ENCODE assay signal across 8 cellular contexts in the genomic region with DNA sequence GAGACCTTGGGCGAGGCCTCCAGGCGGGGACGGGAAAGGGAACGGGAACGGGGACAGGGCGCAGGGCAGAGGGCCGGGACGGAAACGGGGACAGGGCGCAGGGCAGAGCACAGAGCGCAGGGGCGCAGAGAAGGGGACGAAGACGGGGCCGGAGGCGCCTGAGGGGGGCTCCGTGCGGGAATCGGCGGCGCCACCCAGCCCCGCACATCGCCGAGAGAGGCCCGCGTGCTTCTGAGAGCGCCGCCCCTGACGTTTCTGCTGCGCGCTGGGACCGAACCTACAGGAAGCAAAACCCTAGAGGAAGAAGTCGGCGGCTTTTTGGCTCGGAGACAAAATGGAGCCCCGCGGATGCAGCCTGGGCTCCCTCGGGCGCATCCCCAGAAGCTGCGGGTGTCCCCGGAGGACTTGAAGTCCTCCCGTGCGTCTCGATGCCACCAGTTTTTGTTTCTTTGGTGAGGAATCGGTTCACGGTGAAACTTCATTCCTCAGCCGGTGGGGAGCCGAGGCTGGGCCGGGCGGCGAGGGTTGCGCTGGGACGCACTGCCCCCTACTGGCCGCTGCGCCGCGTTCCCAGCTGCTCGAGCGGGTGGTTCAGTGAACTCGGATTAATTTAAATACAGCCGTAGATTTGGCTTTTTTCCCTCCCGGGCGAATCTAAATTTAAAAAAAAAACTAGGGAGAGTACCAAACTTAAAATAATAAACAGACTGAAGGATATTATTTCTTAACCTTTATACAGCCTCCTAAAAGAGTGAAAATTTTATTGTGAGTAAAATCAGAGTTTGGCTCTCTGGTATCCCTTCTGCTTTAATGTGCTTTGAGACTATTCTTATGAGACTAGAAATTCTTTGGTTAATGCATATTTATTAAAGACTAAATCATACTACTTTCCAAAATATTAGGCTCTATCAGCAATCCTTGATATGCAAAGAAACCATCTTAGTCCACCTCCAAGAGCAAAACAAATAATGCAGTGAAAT.
DNase-seq lines count a peak whose midpoint lies in the region; ATAC-seq lines count a peak whose summit lies in the region.

No MANE protein-coding gene starts in this region.

- H3K27me3 Mint-ChIP-seq in activated T-cell treated with anti-CD3 and anti-CD28 coated beads, Interleukin-2, amount 50 U/mL, for 24 hours = peaks cover 52% of the 10 kb centered on the region

- H3K36me3 Mint-ChIP-seq in activated T-cell treated with anti-CD3 and anti-CD28 coated beads, Interleukin-2, amount 50 U/mL, for 24 hours (ENCODE audit: low read depth) = no peaks in the 10 kb centered on the region

- H3K27me3 ChIP-seq in BLaER1 (no peaks in the 10 kb centered on the region), esophagus (ENCODE audit: control insufficient read depth in 1 of 2, insufficient read depth in 2 of 2, low read length in 2 of 2) (no peaks in the 10 kb centered on the region), mucosa of rectum (ENCODE audit: control insufficient read depth in 2 of 2, insufficient read depth in 2 of 2, low read length in 2 of 2) (no peaks in the 10 kb centered on the region)

- ATAC-seq in GM18870 (IDR thresholded peaks at IDR 0.05; ENCODE audit: unreplicated experiment) = peak; percentile 92
- peak; percentile 93 for ATAC-seq in HG03139 (IDR thresholded peaks at IDR 0.05; ENCODE audit: unreplicated experiment)

- peak overlapping the region; percentile 76 for H3K4me3 Mint-ChIP-seq in activated T-cell treated with anti-CD3 and anti-CD28 coated beads, Interleukin-2, amount 50 U/mL, for 24 hours

- H3K9me3 ChIP-seq in BLaER1 = peaks cover 3% of the 10 kb centered on the region; the same call in 1 of the 2 replicates
- no peaks in the 10 kb centered on the region for H3K9me3 ChIP-seq in esophagus (ENCODE audit: control insufficient read depth in 2 of 2, insufficient read depth in 1 of 2, low read depth in 1 of 2, low read length in 1 of 2)
- no peaks in the 10 kb centered on the region for H3K9me3 ChIP-seq in mucosa of rectum (ENCODE audit: control insufficient read depth in 2 of 2, low read length in 2 of 2)

- H3K9me3 Mint-ChIP-seq in activated T-cell treated with anti-CD3 and anti-CD28 coated beads, Interleukin-2, amount 50 U/mL, for 24 hours = no peaks in the 10 kb centered on the region

- H3K27ac ChIP-seq in BLaER1 (peak overlapping the region; percentile 97), esophagus (ENCODE audit: low read depth in 2 of 2, low read length in 1 of 2) (peak overlapping the region; percentile 60 to 82), mucosa of rectum (ENCODE audit: low read depth in 2 of 2, low read length in 2 of 2) (peak overlapping the region; percentile 51 to 58)

- no peaks in the 10 kb centered on the region for H3K36me3 ChIP-seq in BLaER1
- no peaks in the 10 kb centered on the region for H3K36me3 ChIP-seq in esophagus (ENCODE audit: control insufficient read depth in 2 of 2, insufficient read depth in 2 of 2, low read length in 1 of 2)
- no peaks in the 10 kb centered on the region for H3K36me3 ChIP-seq in mucosa of rectum (ENCODE audit: control insufficient read depth in 2 of 2, insufficient read depth in 2 of 2, low read length in 2 of 2)

- DNase-seq in NCI-H82 (lab: John Stamatoyannopoulos, UW) = peak; percentile 74
- peak; percentile 84 for DNase-seq in activated T-cell treated with anti-CD3 and anti-CD28 coated beads, Interleukin-2, amount 50 U/mL, for 24 hours
- peak; percentile 7 to 35 for DNase-seq in stimulated activated CD8-positive, alpha-beta memory T cell treated with anti-CD3 and anti-CD28 coated beads, Interleukin-4, amount 100 ng/mL, for 1 hour (ENCODE audit: low read depth in 2 of 2, low spot score in 1 of 2)

- peaks cover 7% of the 10 kb centered on the region for H3K4me1 Mint-ChIP-seq in activated T-cell treated with anti-CD3 and anti-CD28 coated beads, Interleukin-2, amount 50 U/mL, for 24 hours (ENCODE audit: low read depth)

- H3K4me2 ChIP-seq in BLaER1 = peak overlapping the region; percentile 91

- H3K4me3 ChIP-seq in BLaER1 (peak overlapping the region; percentile 67), esophagus (ENCODE audit: low read depth in 1 of 2, low read length in 2 of 2) (peak overlapping the region; percentile 55 to 58), mucosa of rectum (ENCODE audit: low read length in 2 of 2) (peak overlapping the region; percentile 77 to 81)

- no peaks in the 10 kb centered on the region for H4K20me1 ChIP-seq in BLaER1

- 0% methylated on average over 59 to 63 of the region's 63 CpGs for WGBS in esophagus, 2 donors

- H3K9ac ChIP-seq in BLaER1 = peak overlapping the region; percentile 93
- H3K9ac ChIP-seq in mucosa of rectum (ENCODE audit: low read depth in 1 of 2, low read length in 2 of 2) = peak overlapping the region; percentile 74 to 75

- no peak overlapping the region for H3K27ac Mint-ChIP-seq in activated T-cell treated with anti-CD3 and anti-CD28 coated beads, Interleukin-2, amount 50 U/mL, for 24 hours

- H3K4me1 ChIP-seq in BLaER1 (peaks cover 65% of the 10 kb centered on the region), esophagus (ENCODE audit: control insufficient read depth in 2 of 2, insufficient read depth in 2 of 2, low read length in 1 of 2) (no peaks in the 10 kb centered on the region), mucosa of rectum (ENCODE audit: control insufficient read depth in 2 of 2, insufficient read depth in 2 of 2, low read length in 2 of 2) (peaks cover 0 to 2% of the 10 kb centered on the region in 2 donors)

Comparison
In these comparisons a context has a peak if more than half of its experiments do, and no peak if none do; other contexts are left out.
1. Peak in every context shown above with its lines: DNase-seq, ATAC-seq, H3K4me3 ChIP-seq and H3K27ac ChIP-seq.
2. DNase-seq: peak in every context shown above with its lines; median percentile 84 in activated T-cell treated with anti-CD3 and anti-CD28 coated beads, Interleukin-2, amount 50 U/mL, for 24 hours; 74 in NCI-H82; 21 in stimulated activated CD8-positive, alpha-beta memory T cell treated with anti-CD3 and anti-CD28 coated beads, Interleukin-4, amount 100 ng/mL, for 1 hour.